Comparison of ENCODE assay signal across 22 cellular contexts in genomic region chr1:156438278-156438987, GRCh38.
DNase-seq lines count a peak whose midpoint lies in the region; ATAC-seq, FAIRE-seq and TF ChIP-seq lines count a peak whose summit lies in the region.
"Had no signal": no experiment of that assay in that cellular context is flagged by ENCODE, and none has a peak within 500 bp of the region (broad histone marks: within the 10 kb centered on the region; RNA-seq: fewer than 3 reads in every experiment).

No MANE protein-coding gene starts in this region.

- TF ChIP-seq CTCF in IMR-90 (conservative IDR thresholded peaks at IDR 0.05; ENCODE audit: low read depth, low read length) (no peak), astrocyte (IDR thresholded peaks at IDR 0.05; ENCODE audit: insufficient read depth, low read depth, low read length) (no peak), testis (IDR thresholded peaks at IDR 0.05) (no peak)

- H4K5ac ChIP-seq in IMR-90 (ENCODE audit: low read depth, low read length): no peak overlapping the region

- no peak overlapping the region for H3K27ac Mint-ChIP-seq in activated naive CD4-positive, alpha-beta T cell treated with anti-CD3 and anti-CD28 coated beads, Interleukin-2, amount 50 U/mL, for 72 hours
- H3K27ac Mint-ChIP-seq in astrocyte (ENCODE audit: unreplicated experiment): no peak overlapping the region
- H3K27ac Mint-ChIP-seq in stimulated activated naive CD8-positive, alpha-beta T cell treated with anti-CD3 and anti-CD28 coated beads, Interleukin-15, Interleukin-2, amounts not matched to agents 100 ng/mL and 50 ng/mL, for 24 hours: no peak overlapping the region
- H3K27ac Mint-ChIP-seq: immature natural killer cell had no signal

- H3K4me3 ChIP-seq in IMR-90 (ENCODE audit: insufficient read depth, low read depth, low read length) (no peak overlapping the region), astrocyte (ENCODE audit: insufficient read depth, low read depth, low read length) (no peak overlapping the region), testis (no peak overlapping the region)
- H3K4me3 ChIP-seq: ascending aorta, heart left ventricle, thyroid gland had no signal

- H3K23ac ChIP-seq in IMR-90 (ENCODE audit: low read depth, low read length): no peak overlapping the region; the same call in 1 of the 2 replicates

- H3K36me3 ChIP-seq in IMR-90 (ENCODE audit: control insufficient read depth, insufficient read depth, low read length) (no peaks in the 10 kb centered on the region), astrocyte (ENCODE audit: insufficient read depth, low read length) (no peaks in the 10 kb centered on the region), testis (ENCODE audit: low read depth, missing control alignments) (no peaks in the 10 kb centered on the region)
- H3K36me3 ChIP-seq: ascending aorta, heart left ventricle, thyroid gland had no signal

- H2BK5ac ChIP-seq in IMR-90 (ENCODE audit: low read depth, low read length, poor library complexity, severe bottlenecking): no peak overlapping the region

- no peak for TF ChIP-seq RAD21 in IMR-90 (IDR thresholded peaks at IDR 0.05; ENCODE audit: low read length)

- H3K4me1 Mint-ChIP-seq in astrocyte (ENCODE audit: low read depth, unreplicated experiment): peaks cover 6% of the 10 kb centered on the region
- H3K4me1 Mint-ChIP-seq in stimulated activated naive CD8-positive, alpha-beta T cell treated with anti-CD3 and anti-CD28 coated beads, Interleukin-15, Interleukin-2, amounts not matched to agents 100 ng/mL and 50 ng/mL, for 24 hours (ENCODE audit: low read depth): peaks cover 52% of the 10 kb centered on the region

- H3K27me3 ChIP-seq in IMR-90 (ENCODE audit: control insufficient read depth, insufficient read depth, low read length): peaks cover 93% of the 10 kb centered on the region
- H3K27me3 ChIP-seq in astrocyte (ENCODE audit: insufficient read depth, low read length): peaks cover 95% of the 10 kb centered on the region
- no peaks in the 10 kb centered on the region for H3K27me3 ChIP-seq in testis

- in situ Hi-C loops in IMR-90 (cut with MboI; ENCODE audit: low sequenced_read_pairs): no loop called here

- no peak for DNase-seq in activated naive CD4-positive, alpha-beta T cell treated with anti-CD3 and anti-CD28 coated beads, Interleukin-2, amount 50 U/mL, for 72 hours (ENCODE audit: low spot score in 2 of 2)
- no peak for DNase-seq in activated naive CD4-positive, alpha-beta T cell treated with Interleukin-2 at 50 U/mL for 16 hours
- DNase-seq in IMR-90 (peak; percentile 58), astrocyte (ENCODE audit: low read depth) (peak; percentile 16), testis (no peak), NCI-H524 (lab: John Stamatoyannopoulos, UW) (no peak)
- DNase-seq: activated CD4-positive, CD25-positive, alpha-beta regulatory T cell; activated gamma-delta T cell; CD8-positive, alpha-beta memory T cell; cerebellar nuclear complex; GOT3; heart left ventricle; immature natural killer cell; NCI-H1417 treated with DMSO at 0.1 percent for 48 hours; NCI-H510A treated with DMSO at 0.1 percent for 48 hours; right cardiac atrium; SIG-M5; thyroid gland had no signal

- H3K14ac ChIP-seq in IMR-90 (replicated peaks; ENCODE audit: low read depth, low read length): no peak overlapping the region

- H4K20me1 ChIP-seq in IMR-90 (ENCODE audit: insufficient read depth, low read length) (peaks cover 18% of the 10 kb centered on the region; the same call in 1 of the 2 replicates), astrocyte (ENCODE audit: insufficient read depth, low read length) (peaks cover 5% of the 10 kb centered on the region)

- FAIRE-seq in astrocyte (lab: Jason Lieb, UNC): no peak
- FAIRE-seq: HTR-8/SVneo had no signal

- H2AK5ac ChIP-seq in IMR-90 (ENCODE audit: low read depth, low read length): no peak overlapping the region

- H3K9me3 ChIP-seq in IMR-90 (ENCODE audit: control insufficient read depth, insufficient read depth, low read length) (peaks cover 8% of the 10 kb centered on the region), astrocyte (ENCODE audit: insufficient read depth, low read depth, low read length) (no peaks in the 10 kb centered on the region), testis (no peaks in the 10 kb centered on the region)
- H3K9me3 ChIP-seq: ascending aorta, heart left ventricle, thyroid gland had no signal

- ATAC-seq in activated naive CD4-positive, alpha-beta T cell treated with anti-CD3 and anti-CD28 coated beads, Interleukin-2, amount 50 U/mL, for 72 hours: peak; percentile 83 to 84
- no peak for ATAC-seq in IMR-90 (ENCODE audit: low read depth)
- no peak for ATAC-seq in HG03159 (IDR thresholded peaks at IDR 0.05; ENCODE audit: unreplicated experiment)
- ATAC-seq: heart left ventricle, right cardiac atrium had no signal

- peaks cover 88% of the 10 kb centered on the region for H3K27me3 Mint-ChIP-seq in astrocyte (ENCODE audit: low read depth, unreplicated experiment)
- H3K27me3 Mint-ChIP-seq in stimulated activated naive CD8-positive, alpha-beta T cell treated with anti-CD3 and anti-CD28 coated beads, Interleukin-15, Interleukin-2, amounts not matched to agents 100 ng/mL and 50 ng/mL, for 24 hours: peaks cover 86% of the 10 kb centered on the region

- H2AFZ ChIP-seq in IMR-90 (replicated peaks; ENCODE audit: low read length, poor library complexity) (no peak overlapping the region), astrocyte (ENCODE audit: low read depth, low read length) (no peak overlapping the region)

- H3K18ac ChIP-seq in IMR-90 (ENCODE audit: low read depth, low read length): no peak overlapping the region

- H3K36me3 Mint-ChIP-seq in activated naive CD4-positive, alpha-beta T cell treated with anti-CD3 and anti-CD28 coated beads, Interleukin-2, amount 50 U/mL, for 72 hours: peaks cover 6 to 12% of the 10 kb centered on the region in 2 donors
- H3K36me3 Mint-ChIP-seq in astrocyte (ENCODE audit: low read depth, unreplicated experiment): no peaks in the 10 kb centered on the region
- no peaks in the 10 kb centered on the region for H3K36me3 Mint-ChIP-seq in stimulated activated naive CD8-positive, alpha-beta T cell treated with anti-CD3 and anti-CD28 coated beads, Interleukin-15, Interleukin-2, amounts not matched to agents 100 ng/mL and 50 ng/mL, for 24 hours (ENCODE audit: low read depth)
- H3K36me3 Mint-ChIP-seq: CD8-positive, alpha-beta memory T cell had no signal

- TF ChIP-seq POLR2A in IMR-90 (IDR thresholded peaks at IDR 0.05; ENCODE audit: low read depth, low read length) (no peak), testis (IDR thresholded peaks at IDR 0.05) (no peak)

- no peak overlapping the region for H3K4ac ChIP-seq in IMR-90 (ENCODE audit: low read depth, low read length)

- 0 out of 2 replicates have a peak, but pooled peaks cover 4% of the 10 kb centered on the region for H3K9me1 ChIP-seq in IMR-90 (ENCODE audit: insufficient read depth, low read length)

- H2BK20ac ChIP-seq in IMR-90 (ENCODE audit: low read depth, low read length): no peak overlapping the region

- CTCF ChIA-PET in IMR-90 (lab: Yijun Ruan, JAX): no interaction called here

- 0% methylated on average over 1 of the region's 7 CpGs; no CpG with 5 or more reads in 1 of the 2 experiments for WGBS in IMR-90 (ENCODE audit: extremely low coverage in 2 of 2, insufficient read length in 1 of 2), 2 experiments
- 51 to 55% methylated on average over 7 of the region's 7 CpGs for WGBS in testis, 2 donors

- H2BK120ac ChIP-seq in IMR-90 (ENCODE audit: low read depth, low read length): no peak overlapping the region

- no peak overlapping the region for H3K27ac ChIP-seq in IMR-90 (ENCODE audit: insufficient read depth, low read length)
- no peak overlapping the region for H3K27ac ChIP-seq in astrocyte (ENCODE audit: low read depth, low read length)
- H3K27ac ChIP-seq in testis: no peak overlapping the region
- H3K27ac ChIP-seq: ascending aorta, heart left ventricle, thyroid gland had no signal

- dilution Hi-C loops in IMR-90 (cut with HindIII; ENCODE audit: low sequenced_read_pairs, unreplicated experiment): no loop called here

- no peak overlapping the region for H4K91ac ChIP-seq in IMR-90 (ENCODE audit: insufficient read depth, low read depth, low read length)

- POLR2A ChIA-PET in IMR-90 (lab: Charles Lee; ENCODE audit: unreplicated experiment): no interaction called here

- no peak overlapping the region for H4K8ac ChIP-seq in IMR-90 (ENCODE audit: low read depth in 2 of 2, low read length in 2 of 2)

- H3K4me3 Mint-ChIP-seq in astrocyte (ENCODE audit: unreplicated experiment): no peak overlapping the region
- H3K4me3 Mint-ChIP-seq in stimulated activated naive CD8-positive, alpha-beta T cell treated with anti-CD3 and anti-CD28 coated beads, Interleukin-15, Interleukin-2, amounts not matched to agents 100 ng/mL and 50 ng/mL, for 24 hours: peak overlapping the region; percentile 9

- H3K79me1 ChIP-seq in IMR-90 (ENCODE audit: low read depth in 1 of 2, low read length in 2 of 2): no peaks in the 10 kb centered on the region

- no TSS peak for BruUV-seq in IMR-90 (replicated peaks; lab: Mats Ljungman, UMichigan)

- no peak overlapping the region for H2AK9ac ChIP-seq in IMR-90 (replicated peaks; ENCODE audit: low read depth, low read length, poor library complexity)

- H3K9ac ChIP-seq in IMR-90 (ENCODE audit: low read depth, low read length) (no peak overlapping the region), astrocyte (ENCODE audit: low read length) (no peak overlapping the region)

- no peaks in the 10 kb centered on the region for H3K9me3 Mint-ChIP-seq in activated naive CD4-positive, alpha-beta T cell treated with anti-CD3 and anti-CD28 coated beads, Interleukin-2, amount 50 U/mL, for 72 hours
- peaks cover 6% of the 10 kb centered on the region for H3K9me3 Mint-ChIP-seq in astrocyte (ENCODE audit: unreplicated experiment)
- H3K9me3 Mint-ChIP-seq in stimulated activated naive CD8-positive, alpha-beta T cell treated with anti-CD3 and anti-CD28 coated beads, Interleukin-15, Interleukin-2, amounts not matched to agents 100 ng/mL and 50 ng/mL, for 24 hours: no peaks in the 10 kb centered on the region
- H3K9me3 Mint-ChIP-seq: CD8-positive, alpha-beta memory T cell had no signal

- no peaks in the 10 kb centered on the region for H3K79me2 ChIP-seq in astrocyte (ENCODE audit: insufficient read depth, low read length)

- intact Hi-C loops in IMR-90 (cut with micrococcal nuclease) (no loop called here), testis (cut with DNase I; ENCODE audit: low total_unique reads) (no loop called here)

- H3K4me2 ChIP-seq in IMR-90 (ENCODE audit: low read depth, low read length) (no peak overlapping the region; the same call in 1 of the 2 replicates), astrocyte (ENCODE audit: low read length) (peak overlapping the region; percentile 10)

- H2BK15ac ChIP-seq in IMR-90 (ENCODE audit: low read depth, low read length): no peak overlapping the region

- no peak overlapping the region for H3K56ac ChIP-seq in IMR-90 (ENCODE audit: extremely low read depth, insufficient read depth, low read length)

- H3K4me1 ChIP-seq in IMR-90 (ENCODE audit: control insufficient read depth, insufficient read depth, low read length): no peaks in the 10 kb centered on the region
- H3K4me1 ChIP-seq in astrocyte (ENCODE audit: insufficient read depth, low read length): no peaks in the 10 kb centered on the region
- peaks cover 4% of the 10 kb centered on the region for H3K4me1 ChIP-seq in testis

TF ChIP-seq in IMR-90, 13 proteins besides CTCF, POLR2A, EP300 and RAD21 (continues in another document):
- no peak for TF ChIP-seq NFE2L2 (IDR thresholded peaks at IDR 0.05; ENCODE audit: low read depth, low read length)
- TF ChIP-seq MXI1 (IDR thresholded peaks at IDR 0.05; ENCODE audit: borderline replicate concordance, low read depth, low read length): no peak

Comparison
In these comparisons a context has a peak if more than half of its experiments do, and no peak if none do; other contexts are left out.
1. ATAC-seq: peak in activated naive CD4-positive, alpha-beta T cell treated with anti-CD3 and anti-CD28 coated beads, Interleukin-2, amount 50 U/mL, for 72 hours (2 of 2); none in IMR-90 (single experiment) and HG03159 (single experiment).
2. DNase-seq: peak in IMR-90 (single experiment) and astrocyte (single experiment); none in activated naive CD4-positive, alpha-beta T cell treated with anti-CD3 and anti-CD28 coated beads, Interleukin-2, amount 50 U/mL, for 72 hours (0 of 2), activated naive CD4-positive, alpha-beta T cell treated with Interleukin-2 at 50 U/mL for 16 hours (single experiment), testis (single experiment) and NCI-H524 (0 of 2).